Comparison of ENCODE assay signal across 29 cellular contexts in the genomic region with DNA sequence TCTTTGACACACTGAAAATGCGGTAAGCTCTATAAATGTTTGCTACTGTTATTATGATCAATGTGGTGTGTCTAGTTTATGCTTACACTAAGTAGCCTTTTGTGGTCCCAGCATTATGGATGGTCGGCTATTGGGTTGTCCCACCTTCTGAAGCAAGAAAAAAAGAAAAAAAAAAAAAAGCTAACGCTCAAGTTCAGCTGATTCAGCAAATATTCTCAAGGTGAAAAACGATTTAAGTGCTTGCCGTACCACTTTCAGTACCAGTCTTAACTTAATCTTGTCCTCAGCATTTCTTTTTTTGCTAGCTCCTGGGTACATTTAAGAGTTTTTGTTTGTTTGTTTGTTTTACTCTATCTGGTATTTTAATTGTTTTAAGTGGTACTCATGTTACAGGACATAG.
"Had no signal": no experiment of that assay in that cellular context is flagged by ENCODE, and none has a peak within 500 bp of the region (broad histone marks: within the 10 kb centered on the region; RNA-seq: fewer than 3 reads in every experiment).

No MANE protein-coding gene starts in this region.

- H3K36me3 ChIP-seq: ascending aorta, cardiac muscle cell, colonic mucosa had no signal

- H3K4me3 ChIP-seq: ascending aorta, cardiac muscle cell, colonic mucosa had no signal

- H3K4me1 ChIP-seq: ascending aorta, colonic mucosa had no signal

- H3K9me3 ChIP-seq: colonic mucosa had no signal

- H3K27me3 ChIP-seq: ascending aorta, cardiac muscle cell, colonic mucosa had no signal

- FAIRE-seq: bronchial epithelial cell had no signal

- DNase-seq: activated B cell treated with CpG ODN at 0.5 μM for 24 hours; activated CD4-positive, alpha-beta memory T cell treated with anti-CD3 and anti-CD28 coated beads for 36 hours; activated CD4-positive, alpha-beta T cell treated with anti-CD3 and anti-CD28 coated beads for 4 hours; activated CD4-positive, alpha-beta T cell treated with anti-CD3 and anti-CD28 coated beads, Interleukin-2, amount 10 ng/mL, durations not matched to agents 24 days and 14 days; activated CD4-positive, alpha-beta T cell treated with anti-CD3 and anti-CD28 coated beads, Interleukin-2, amount 50 U/mL, for 1 hour; activated CD4-positive, alpha-beta T cell treated with anti-CD3 and anti-CD28 coated beads, Interleukin-2, amount 50 U/mL, for 4 hours; activated CD4-positive, CD25-positive, alpha-beta regulatory T cell treated with anti-CD3 and anti-CD28 coated beads, Interleukin-2, amount 50 U/mL, for 72 hours; activated CD8-positive, alpha-beta memory T cell treated with anti-CD3 and anti-CD28 coated beads, Interleukin-2, amount 50 U/mL, for 4 hours; activated CD8-positive, alpha-beta T cell treated with anti-CD3 and anti-CD28 coated beads for 36 hours; activated effector memory CD4-positive, alpha-beta T cell treated with Interleukin-2 at 50 U/mL for 16 hours; activated gamma-delta T cell; activated naive CD4-positive, alpha-beta T cell treated with anti-CD3 and anti-CD28 coated beads, Interleukin-2, amount 10 ng/mL, durations not matched to agents 7 days and 5 days; activated naive CD4-positive, alpha-beta T cell treated with Interleukin-2 at 50 U/mL for 16 hours; activated naive CD8-positive, alpha-beta T cell treated with anti-CD3 and anti-CD28 coated beads, Interleukin-2, amount 10 ng/mL, durations not matched to agents 7 days and 5 days; activated naive CD8-positive, alpha-beta T cell treated with anti-CD3 and anti-CD28 coated beads, Interleukin-2, amount 50 U/mL, for 24 hours; activated T-cell treated with anti-CD3 and anti-CD28 coated beads for 4 hours; activated T-cell treated with anti-CD3 and anti-CD28 coated beads, Interleukin-2, amount 50 U/mL, for 1 hour; activated T-cell treated with anti-CD3 and anti-CD28 coated beads, Interleukin-2, amount 50 U/mL, for 4 hours; amygdala; anterior cingulate cortex; caudate nucleus; cerebellar nuclear complex; colonic mucosa; T-helper 2 cell; T-helper 9 cell had no signal

- H3K27ac ChIP-seq: ascending aorta, cardiac muscle cell, colonic mucosa, VCaP had no signal

- ATAC-seq: activated CD8-positive, alpha-beta T cell treated with anti-CD3 and anti-CD28 coated beads for 36 hours; activated naive CD8-positive, alpha-beta T cell treated with anti-CD3 and anti-CD28 coated beads, Interleukin-2, amount 50 U/mL, for 24 hours; activated T-cell treated with anti-CD3 and anti-CD28 coated beads, Interleukin-2, amount 50 U/mL, for 4 hours had no signal
